In genomic region chr1:30957560-30958222, GRCh38 we compare ENCODE assay signal across 1 cellular context.
TF ChIP-seq lines count a peak whose summit lies in the region.

No MANE protein-coding gene starts in this region.

TF ChIP-seq in K562, 482 proteins besides CTCF, POLR2A, EP300 and RAD21:
- TF ChIP-seq, protein P1, sequence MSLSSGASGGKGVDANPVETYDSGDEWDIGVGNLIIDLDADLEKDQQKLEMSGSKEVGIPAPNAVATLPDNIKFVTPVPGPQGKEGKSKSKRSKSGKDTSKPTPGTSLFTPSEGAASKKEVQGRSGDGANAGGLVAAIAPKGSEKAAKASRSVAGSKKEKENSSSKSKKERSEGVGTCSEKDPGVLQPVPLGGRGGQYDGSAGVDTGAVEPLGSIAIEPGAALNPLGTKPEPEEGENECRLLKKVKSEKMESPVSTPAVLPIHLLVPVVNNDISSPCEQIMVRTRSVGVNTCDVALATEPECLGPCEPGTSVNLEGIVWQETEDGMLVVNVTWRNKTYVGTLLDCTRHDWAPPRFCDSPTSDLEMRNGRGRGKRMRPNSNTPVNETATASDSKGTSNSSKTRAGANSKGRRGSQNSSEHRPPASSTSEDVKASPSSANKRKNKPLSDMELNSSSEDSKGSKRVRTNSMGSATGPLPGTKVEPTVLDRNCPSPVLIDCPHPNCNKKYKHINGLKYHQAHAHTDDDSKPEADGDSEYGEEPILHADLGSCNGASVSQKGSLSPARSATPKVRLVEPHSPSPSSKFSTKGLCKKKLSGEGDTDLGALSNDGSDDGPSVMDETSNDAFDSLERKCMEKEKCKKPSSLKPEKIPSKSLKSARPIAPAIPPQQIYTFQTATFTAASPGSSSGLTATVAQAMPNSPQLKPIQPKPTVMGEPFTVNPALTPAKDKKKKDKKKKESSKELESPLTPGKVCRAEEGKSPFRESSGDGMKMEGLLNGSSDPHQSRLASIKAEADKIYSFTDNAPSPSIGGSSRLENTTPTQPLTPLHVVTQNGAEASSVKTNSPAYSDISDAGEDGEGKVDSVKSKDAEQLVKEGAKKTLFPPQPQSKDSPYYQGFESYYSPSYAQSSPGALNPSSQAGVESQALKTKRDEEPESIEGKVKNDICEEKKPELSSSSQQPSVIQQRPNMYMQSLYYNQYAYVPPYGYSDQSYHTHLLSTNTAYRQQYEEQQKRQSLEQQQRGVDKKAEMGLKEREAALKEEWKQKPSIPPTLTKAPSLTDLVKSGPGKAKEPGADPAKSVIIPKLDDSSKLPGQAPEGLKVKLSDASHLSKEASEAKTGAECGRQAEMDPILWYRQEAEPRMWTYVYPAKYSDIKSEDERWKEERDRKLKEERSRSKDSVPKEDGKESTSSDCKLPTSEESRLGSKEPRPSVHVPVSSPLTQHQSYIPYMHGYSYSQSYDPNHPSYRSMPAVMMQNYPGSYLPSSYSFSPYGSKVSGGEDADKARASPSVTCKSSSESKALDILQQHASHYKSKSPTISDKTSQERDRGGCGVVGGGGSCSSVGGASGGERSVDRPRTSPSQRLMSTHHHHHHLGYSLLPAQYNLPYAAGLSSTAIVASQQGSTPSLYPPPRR (CRISPR knock-in tag; IDR thresholded peaks at IDR 0.05; ENCODE audit: borderline replicate concordance), result no peak
- TF ChIP-seq RBM22 (IDR thresholded peaks at IDR 0.05; ENCODE audit: low read depth, low read length, poor library complexity, severe bottlenecking), result peak; percentile 69
